ENCODE assay signal across 14 cellular contexts in the genomic region with DNA sequence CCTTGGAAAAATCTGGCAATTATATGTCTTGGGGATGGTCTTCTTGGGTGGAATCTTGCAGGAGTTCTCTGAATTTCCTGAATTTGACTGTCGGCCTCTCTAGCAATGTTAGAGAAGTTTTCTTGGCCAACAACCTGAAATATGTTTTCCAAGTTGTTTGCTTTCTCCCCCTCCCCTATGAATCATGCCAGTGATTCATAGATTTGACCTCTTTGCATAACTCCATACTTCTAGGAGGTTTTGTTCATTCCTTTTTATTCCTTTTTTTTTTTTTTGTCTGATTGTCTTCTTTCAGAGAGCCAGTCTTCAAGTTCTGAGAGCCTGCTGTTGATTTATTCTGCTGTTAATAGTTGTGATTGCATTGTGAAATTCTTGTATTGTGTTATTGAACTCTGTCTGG. TPM values are rescaled to one million over a fixed set of nuclear protein-coding genes. Genes with fewer than 3 reads are reported as not detected.
DNase-seq lines count a peak whose midpoint lies in the region; ATAC-seq, FAIRE-seq and TF ChIP-seq lines count a peak whose summit lies in the region.
"Had no signal": no experiment of that assay in that cellular context is flagged by ENCODE, and none has a peak within 500 bp of the region (broad histone marks: within the 10 kb centered on the region; RNA-seq: fewer than 3 reads in every experiment).

No MANE protein-coding gene starts in this region.

- H3K27me3 ChIP-seq in AG04450 (ENCODE audit: control insufficient read depth, insufficient read depth, low read length) (no peaks in the 10 kb centered on the region), astrocyte (ENCODE audit: insufficient read depth, low read length) (no peaks in the 10 kb centered on the region)

- DNase-seq in AG04450 (ENCODE audit: low read depth, low spot score) (peak; percentile 38), HT1080 (ENCODE audit: low read depth) (peak; percentile 78), astrocyte (ENCODE audit: low read depth) (peak; percentile 85), glomerular visceral epithelial cell (ENCODE audit: extremely low spot score) (peak; percentile 4), T-helper 17 cell (no peak)
- no peak for DNase-seq in stimulated activated CD4-positive, alpha-beta T cell treated with anti-CD3 and anti-CD28 coated beads, Interleukin-15, amount 100 ng/mL, for 24 hours
- DNase-seq: activated CD4-positive, CD25-positive, alpha-beta regulatory T cell treated with anti-CD3 and anti-CD28 coated beads, Interleukin-2, amount 50 U/mL, for 72 hours; activated gamma-delta T cell treated with Interleukin-2 at 50 U/mL for 16 hours; NCI-H1694; SHP77 had no signal

- peak; percentile 84 for FAIRE-seq in astrocyte (lab: Jason Lieb, UNC)

- H3K27me3 Mint-ChIP-seq in astrocyte (ENCODE audit: low read depth, unreplicated experiment) (no peaks in the 10 kb centered on the region), T-helper 17 cell (peaks cover 21% of the 10 kb centered on the region)
- H3K27me3 Mint-ChIP-seq in activated T-helper 17 cell treated with anti-CD3 and anti-CD28 coated beads, Interleukin-2, amount 50 U/mL, for 72 hours, result no peaks in the 10 kb centered on the region

- POLR2A ChIA-PET in AG04450 (lab: Yijun Ruan, JAX), result no interaction called here

- no peaks in the 10 kb centered on the region for H3K79me2 ChIP-seq in astrocyte (ENCODE audit: insufficient read depth, low read length)

- H3K4me3 Mint-ChIP-seq in astrocyte (ENCODE audit: unreplicated experiment) (no peak overlapping the region), T-helper 17 cell (no peak overlapping the region)
- H3K4me3 Mint-ChIP-seq in activated T-helper 17 cell treated with anti-CD3 and anti-CD28 coated beads, Interleukin-2, amount 50 U/mL, for 72 hours, result no peak overlapping the region

- peaks cover 5% of the 10 kb centered on the region for H3K4me1 ChIP-seq in astrocyte (ENCODE audit: insufficient read depth, low read length)

- TF ChIP-seq CTCF in AG04450 (IDR thresholded peaks at IDR 0.05; ENCODE audit: low read depth, low read length), result no peak
- TF ChIP-seq CTCF in astrocyte (IDR thresholded peaks at IDR 0.05; ENCODE audit: insufficient read depth, low read depth, low read length), result no peak

- no peaks in the 10 kb centered on the region for H3K9me3 ChIP-seq in AG04450 (ENCODE audit: control insufficient read depth, insufficient read depth, low read length)
- no peaks in the 10 kb centered on the region for H3K9me3 ChIP-seq in astrocyte (ENCODE audit: insufficient read depth, low read depth, low read length)
- no peaks in the 10 kb centered on the region for H3K9me3 ChIP-seq in T-helper 17 cell (ENCODE audit: control insufficient read depth, low read length, poor library complexity, severe bottlenecking)

- CTCF ChIA-PET in AG04450 (lab: Charles Lee), result interaction anchor here (0.9 to 1.3 kb wide), 2 partner anchors 12 to 325 kb away, joined by 3 to 4 read pairs; no protein-coding TSS in a partner anchor

- H3K4me3 ChIP-seq in AG04450 (ENCODE audit: low read depth, low read length), result no peak overlapping the region
- no peak overlapping the region for H3K4me3 ChIP-seq in astrocyte (ENCODE audit: insufficient read depth, low read depth, low read length)

- H3K4me1 Mint-ChIP-seq in astrocyte (ENCODE audit: low read depth, unreplicated experiment) (peaks cover 6% of the 10 kb centered on the region), T-helper 17 cell (peaks cover 2% of the 10 kb centered on the region)
- H3K4me1 Mint-ChIP-seq in activated T-helper 17 cell treated with anti-CD3 and anti-CD28 coated beads, Interleukin-2, amount 50 U/mL, for 72 hours, result no peaks in the 10 kb centered on the region

- H3K27ac Mint-ChIP-seq in astrocyte (ENCODE audit: unreplicated experiment) (no peak overlapping the region), T-helper 17 cell (no peak overlapping the region)
- no peak overlapping the region for H3K27ac Mint-ChIP-seq in activated T-helper 17 cell treated with anti-CD3 and anti-CD28 coated beads, Interleukin-2, amount 50 U/mL, for 72 hours

- H3K9me3 Mint-ChIP-seq in astrocyte (ENCODE audit: unreplicated experiment), result peaks cover 11% of the 10 kb centered on the region
- no peaks in the 10 kb centered on the region for H3K9me3 Mint-ChIP-seq in activated T-helper 17 cell treated with anti-CD3 and anti-CD28 coated beads, Interleukin-2, amount 50 U/mL, for 72 hours

- H3K27ac ChIP-seq in AG04450 (ENCODE audit: low read depth, low read length), result no peak overlapping the region
- no peak overlapping the region for H3K27ac ChIP-seq in astrocyte (ENCODE audit: low read depth, low read length)
- H3K27ac ChIP-seq: C4-2B had no signal

- no peaks in the 10 kb centered on the region for H3K36me3 ChIP-seq in astrocyte (ENCODE audit: insufficient read depth, low read length)

- H3K36me3 Mint-ChIP-seq in astrocyte (ENCODE audit: low read depth, unreplicated experiment) (peaks cover 2% of the 10 kb centered on the region), T-helper 17 cell (ENCODE audit: low read depth) (peaks cover 2% of the 10 kb centered on the region)
- no peaks in the 10 kb centered on the region for H3K36me3 Mint-ChIP-seq in activated T-helper 17 cell treated with anti-CD3 and anti-CD28 coated beads, Interleukin-2, amount 50 U/mL, for 72 hours (ENCODE audit: low read depth)

- no peak overlapping the region for H3K9ac ChIP-seq in astrocyte (ENCODE audit: low read length)

- H4K20me1 ChIP-seq in astrocyte (ENCODE audit: insufficient read depth, low read length), result no peaks in the 10 kb centered on the region

- no peak for ATAC-seq in T-helper 17 cell
- ATAC-seq in activated T-helper 17 cell treated with anti-CD3 and anti-CD28 coated beads, Interleukin-2, amount 50 U/mL, for 72 hours (replicated peaks), result no peak
- ATAC-seq in GM18907 (IDR thresholded peaks at IDR 0.05; ENCODE audit: unreplicated experiment), result no peak
- ATAC-seq: sciatic nerve had no signal

- no peak overlapping the region for H2AFZ ChIP-seq in astrocyte (ENCODE audit: low read depth, low read length)

- H3K4me2 ChIP-seq in astrocyte (ENCODE audit: low read length), result peak overlapping the region; percentile 39

RNA-seq across cellular contexts. Expression of a gene that starts 56.7 kb away (rescaled TPM):
- polyA plus RNA-seq in AG04450 (2011; rRNA removed), result 15.6 and 16.6 TPM in 2 replicates
- 21.7 and 31.9 TPM in 2 replicates for polyA minus RNA-seq in AG04450 (2011; rRNA and poly(A)+ RNA removed)
- 22.0 and 30.1 TPM in 2 replicates for total RNA-seq in HT1080 (2014; rRNA removed; shearing (Covaris generic))
- 20.5 and 26.1 TPM in 2 replicates for polyA plus RNA-seq in HT1080 (2015; cell fraction: cytosol; rRNA removed)
- 17.1 and 17.3 TPM in 2 replicates for polyA plus RNA-seq in HT1080 (2015; cell fraction: nucleus; rRNA removed)
- total RNA-seq in astrocyte (43.8 and 46.9 TPM in 2 replicates), T-helper 17 cell (10 to 100 TPM; 11.8 to 14.9 TPM)
- 1 to 10 TPM; 4.4 to 5.0 TPM for total RNA-seq in activated T-helper 17 cell treated with anti-CD3 and anti-CD28 coated beads, Interleukin-2, amount 50 U/mL, for 72 hours

Comparison
In these comparisons a context has a peak if more than half of its experiments do, and no peak if none do; other contexts are left out.
1. DNase-seq: peak in AG04450 (single experiment), HT1080 (single experiment), astrocyte (single experiment) and glomerular visceral epithelial cell (single experiment); none in T-helper 17 cell (0 of 3) and stimulated activated CD4-positive, alpha-beta T cell treated with anti-CD3 and anti-CD28 coated beads, Interleukin-15, amount 100 ng/mL, for 24 hours (single experiment).